ENCODE assay signal across 9 cellular contexts in genomic region chr19:42497492-42498226, GRCh38. TPM values are rescaled to one million over a fixed set of nuclear protein-coding genes. Genes with fewer than 3 reads are reported as not detected.
A peak's percentile ranks its signal among the peaks of the same experiment; 100 is the strongest.
DNase-seq lines count a peak whose midpoint lies in the region; ATAC-seq, FAIRE-seq and TF ChIP-seq lines count a peak whose summit lies in the region.
"Had no signal": no experiment of that assay in that cellular context is flagged by ENCODE, and none has a peak within 500 bp of the region (broad histone marks: within the 10 kb centered on the region; RNA-seq: fewer than 3 reads in every experiment).

No MANE protein-coding gene starts in this region.

- H3K4me2 ChIP-seq in OCI-LY7 (ENCODE audit: low read length) = peak overlapping the region; percentile 74

- intact Hi-C loops in OCI-LY7 (cut with micrococcal nuclease; ENCODE audit: unreplicated experiment) = loop anchor here (1.0 kb wide), 1 partner anchor 31 kb away; no protein-coding TSS in a partner anchor

- ATAC-seq in GM21723 (IDR thresholded peaks at IDR 0.05; ENCODE audit: unreplicated experiment) (peak; percentile 73), HG02763 (IDR thresholded peaks at IDR 0.05; ENCODE audit: unreplicated experiment) (no peak)
- ATAC-seq: Right ventricle myocardium inferior had no signal

- peak overlapping the region; percentile 52 for H3K4me3 ChIP-seq in OCI-LY7 (ENCODE audit: low read depth, low read length, poor library complexity, severe bottlenecking)

- CTCF ChIA-PET in OCI-LY7 (lab: Charles Lee; ENCODE audit: unreplicated experiment) = no interaction called here

- no peaks in the 10 kb centered on the region for H3K9me2 ChIP-seq in OCI-LY7 (ENCODE audit: insufficient read depth, low read length)

- peak; percentile 97 for DNase-seq in DMS53 treated with DMSO at 0.1 percent for 48 hours (lab: John Stamatoyannopoulos, UW; ENCODE audit: unreplicated experiment)
- peak; percentile 73 for DNase-seq in OCI-LY7 (ENCODE audit: low spot score)
- peak; percentile 58 for DNase-seq in mucosa of gallbladder (ENCODE audit: low spot score)
- no peak for DNase-seq in HTR-8/SVneo (ENCODE audit: insufficient read length, low spot score)
- DNase-seq in middle frontal gyrus (ENCODE audit: extremely low spot score, low spot score) = no peak
- DNase-seq in NCI-H748 (lab: John Stamatoyannopoulos, UW; ENCODE audit: unreplicated experiment) = no peak

- no TSS peak for BruUV-seq in OCI-LY7 (replicated peaks; lab: Mats Ljungman, UMichigan)

- H3K27ac ChIP-seq in OCI-LY7 (ENCODE audit: low read depth, low read length, poor library complexity, severe bottlenecking) = peak overlapping the region; percentile 80

- no peak for TF ChIP-seq CTCF in OCI-LY7 (conservative IDR thresholded peaks at IDR 0.05; ENCODE audit: low read length)

- H3K4me1 ChIP-seq in OCI-LY7 (ENCODE audit: insufficient read depth, low read length, poor library complexity, severe bottlenecking) = peaks cover 35% of the 10 kb centered on the region

- POLR2A ChIA-PET in OCI-LY7 (lab: Charles Lee) = interaction anchor here (1.2 to 1.7 kb wide), 4 partner anchors 9 to 31 kb away, joined by 3 to 7 read pairs (median 4); no protein-coding TSS in a partner anchor

- H2AFZ ChIP-seq in OCI-LY7 (ENCODE audit: low read length) = peak overlapping the region; percentile 98

- H4K20me1 ChIP-seq in OCI-LY7 (ENCODE audit: insufficient read depth, low read length) = no peaks in the 10 kb centered on the region

- no peak for FAIRE-seq in HTR-8/SVneo (lab: Jason Lieb, UNC)

- H3K79me2 ChIP-seq in OCI-LY7 (ENCODE audit: insufficient read depth, low read depth, low read length) = no peaks in the 10 kb centered on the region

- H3K9me3 ChIP-seq in OCI-LY7 (ENCODE audit: low read length) = no peaks in the 10 kb centered on the region

- H3K36me3 ChIP-seq in OCI-LY7 (ENCODE audit: insufficient read depth, low read length) = no peaks in the 10 kb centered on the region

RNA-seq across cellular contexts. Expression of gene CEACAM1, which starts 30.6 kb away (rescaled TPM):
- 0.50 and 0.77 TPM in 2 replicates for total RNA-seq in OCI-LY7 (2014; rRNA removed; shearing (Covaris generic))
- total RNA-seq in OCI-LY7 (2022) (1.5 and 2.3 TPM in 2 replicates), mucosa of gallbladder (19.5 TPM)

RNA-seq across cellular contexts. Expression of gene CXCL17, which starts 54.9 kb away (rescaled TPM):
- total RNA-seq in OCI-LY7 (2014; rRNA removed; shearing (Covaris generic)) = not detected in 2 replicates
- not detected in 2 replicates for total RNA-seq in OCI-LY7 (2022)
- 2.1 TPM for total RNA-seq in mucosa of gallbladder
- total RNA-seq: Right ventricle myocardium inferior had no signal

Comparison
In these comparisons a context has a peak if more than half of its experiments do, and no peak if none do; other contexts are left out.
1. DNase-seq: peak in DMS53 treated with DMSO at 0.1 percent for 48 hours (single experiment), OCI-LY7 (single experiment) and mucosa of gallbladder (single experiment); none in HTR-8/SVneo (single experiment), middle frontal gyrus (single experiment) and NCI-H748 (single experiment).